Comparison of ENCODE assay signal across 32 cellular contexts in the genomic region with DNA sequence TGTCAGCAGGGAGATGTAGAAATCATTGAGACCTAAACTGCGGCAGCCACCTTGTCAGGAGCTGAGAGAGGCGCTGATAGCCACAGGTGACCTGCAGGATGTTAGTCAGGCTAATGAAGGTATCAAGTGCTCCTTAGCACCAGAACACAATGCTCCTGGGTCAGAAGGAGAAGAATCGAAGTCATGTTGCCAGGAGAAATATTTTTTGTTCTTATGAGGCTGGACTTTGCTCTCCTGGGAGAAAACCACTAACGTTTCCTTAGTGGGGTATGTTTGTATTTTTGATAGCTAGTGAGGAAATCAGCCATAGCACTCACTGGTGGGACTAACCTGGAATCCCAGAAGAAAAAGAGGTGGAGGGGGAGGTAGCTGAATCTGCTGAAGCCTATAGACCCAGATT.
"Had no signal": no experiment of that assay in that cellular context is flagged by ENCODE, and none has a peak within 500 bp of the region (broad histone marks: within the 10 kb centered on the region; RNA-seq: fewer than 3 reads in every experiment).

No MANE protein-coding gene starts in this region.

- H3K9me2 ChIP-seq: SK-N-SH had no signal

- ATAC-seq: activated CD8-positive, alpha-beta memory T cell treated with anti-CD3 and anti-CD28 coated beads, Interleukin-2, amount 10 ng/mL, durations not matched to agents 7 days and 5 days; activated naive CD8-positive, alpha-beta T cell treated with anti-CD3 and anti-CD28 coated beads, Interleukin-2, amount 50 U/mL, for 24 hours; PC-3 had no signal

- H3K9me3 ChIP-seq: Peyer's patch, SJSA1, SK-N-SH had no signal

- DNase-seq: activated CD4-positive, alpha-beta memory T cell treated with anti-CD3 and anti-CD28 coated beads, Interleukin-2, amount 10 ng/mL, durations not matched to agents 7 days and 5 days; activated CD4-positive, alpha-beta T cell treated with anti-CD3 and anti-CD28 coated beads for 1 hour; activated CD4-positive, alpha-beta T cell treated with anti-CD3 and anti-CD28 coated beads for 48 hours; activated CD4-positive, CD25-positive, alpha-beta regulatory T cell; activated CD8-positive, alpha-beta memory T cell treated with anti-CD3 and anti-CD28 coated beads for 24 hours; activated CD8-positive, alpha-beta memory T cell treated with anti-CD3 and anti-CD28 coated beads, Interleukin-2, amount 10 ng/mL, durations not matched to agents 7 days and 5 days; activated CD8-positive, alpha-beta memory T cell treated with anti-CD3 and anti-CD28 coated beads, Interleukin-2, amount 50 U/mL, for 48 hours; activated effector memory CD4-positive, alpha-beta T cell treated with Interleukin-2 at 50 U/mL for 16 hours; activated naive CD4-positive, alpha-beta T cell treated with anti-CD3 and anti-CD28 coated beads, Interleukin-2, amount 10 ng/mL, durations not matched to agents 7 days and 5 days; activated naive CD8-positive, alpha-beta T cell treated with anti-CD3 and anti-CD28 coated beads, Interleukin-2, amount 50 U/mL, for 24 hours; activated T-cell treated with anti-CD3 and anti-CD28 coated beads, Interleukin-2, amount 50 U/mL, for 48 hours; anterior cingulate cortex; MM.1S; MV-4-11; NCI-H1092; NCI-H1436 treated with DMSO at 0.1 percent for 48 hours; NCI-H1694 treated with DMSO at 0.1 percent for 48 hours; NCI-H2029 treated with DMSO at 0.1 percent for 48 hours; NCI-H2107; NCI-H2171; NCI-H510A; NCI-H526; NCI-H748 treated with DMSO at 0.1 percent for 48 hours; NK-92 treated with Interleukin-12 subunit alpha and Interleukin-12 subunit beta, amount 100 ng/mL, for 24 hours; PC-3; Peyer's patch; RPMI8226; SHP77 treated with DMSO at 0.1 percent for 48 hours; SK-N-SH; WERI-Rb-1 had no signal

- H3K4me2 ChIP-seq: SK-N-SH had no signal

- H3K27ac ChIP-seq: cardiac muscle cell, Peyer's patch, SJSA1, WERI-Rb-1 had no signal

- H3K4me3 ChIP-seq: cardiac muscle cell, Peyer's patch, SJSA1 had no signal

- H3K36me3 ChIP-seq: cardiac muscle cell, Peyer's patch, SJSA1, WERI-Rb-1 had no signal

- H3K4me1 ChIP-seq: Peyer's patch, SJSA1 had no signal

- H3K27me3 ChIP-seq: cardiac muscle cell, Peyer's patch had no signal

- H3K9ac ChIP-seq: SK-N-SH had no signal
